28 cellular contexts compared by ENCODE assay signal in the genomic region with DNA sequence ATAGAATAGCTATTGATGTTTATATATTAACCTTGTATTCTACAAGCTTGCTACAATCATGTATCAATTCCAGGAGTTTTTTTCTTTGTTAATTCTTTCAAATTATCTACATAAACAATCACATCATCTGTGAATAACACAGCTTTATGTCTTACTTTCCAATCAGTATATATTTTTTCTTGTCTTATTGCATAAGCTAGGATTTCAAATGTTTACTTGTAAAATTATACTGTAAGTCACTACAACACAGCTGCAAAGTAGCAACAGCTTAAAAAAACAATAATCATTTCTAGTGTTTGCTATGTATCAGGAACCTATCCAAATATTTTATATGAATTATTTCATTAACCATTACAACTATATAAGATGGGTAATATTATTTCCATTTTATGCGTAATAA.
"Had no signal": no experiment of that assay in that cellular context is flagged by ENCODE, and none has a peak within 500 bp of the region (broad histone marks: within the 10 kb centered on the region; RNA-seq: fewer than 3 reads in every experiment).

No MANE protein-coding gene starts in this region.

- H3K27ac ChIP-seq: neural progenitor cell, ovary, parathyroid adenoma, psoas muscle, skin epidermis, spleen, stomach, thoracic aorta, thyroid gland, tibial nerve, upper lobe of left lung, vagina had no signal

- H3K4me2 ChIP-seq: neural progenitor cell, smooth muscle cell had no signal

- FAIRE-seq: urothelium cell line had no signal

- H2AFZ ChIP-seq: neural progenitor cell, parathyroid adenoma had no signal

- H3K9ac ChIP-seq: neural progenitor cell, parathyroid adenoma had no signal

- H3K36me3 ChIP-seq: ovary, thoracic aorta, thyroid gland, upper lobe of left lung, vagina had no signal

- H3K4me1 ChIP-seq: neural progenitor cell, parathyroid adenoma, psoas muscle, spleen, stomach, thyroid gland, tibial nerve, upper lobe of left lung, vagina had no signal

- H3K79me2 ChIP-seq: parathyroid adenoma had no signal

- H3K27me3 ChIP-seq: neural progenitor cell, ovary, spleen, stomach, thyroid gland, tibial nerve, upper lobe of left lung, vagina had no signal

- DNase-seq: naive thymus-derived CD4-positive, alpha-beta T cell; natural killer cell; occipital lobe; ovary; posterior cingulate gyrus; psoas muscle; right cardiac atrium; spleen; stimulated activated CD4-positive, alpha-beta T cell treated with anti-CD3 and anti-CD28 coated beads, Interleukin-15, amount 100 ng/mL, for 24 hours; stimulated activated CD4-positive, alpha-beta T cell treated with anti-CD3 and anti-CD28 coated beads, Interleukin-2, amount 100 ng/mL, for 24 hours; stimulated activated CD4-positive, alpha-beta T cell treated with anti-CD3 and anti-CD28 coated beads, Interleukin-2, amount 100 ng/mL, for 48 hours; stimulated activated CD4-positive, alpha-beta T cell treated with anti-CD3 and anti-CD28 coated beads, Interleukin-4, amount 100 ng/mL, for 24 hours; stimulated activated naive B cell treated with anti-CD40 and anti-IgM and Interleukin-4, amounts not matched to agents 10 μg/mL and 1 μg/mL and 100 μg/mL, for 72 hours; stimulated activated naive CD4-positive, alpha-beta T cell treated with Interleukin-2 at 50 U/mL for 16 hours; stomach; thyroid gland; trophoblast cell; upper lobe of left lung had no signal

- H3K9me3 ChIP-seq: ovary, thyroid gland, vagina had no signal

- ATAC-seq: naive thymus-derived CD4-positive, alpha-beta T cell; natural killer cell; psoas muscle; right cardiac atrium; sciatic nerve; stimulated activated effector memory CD8-positive, alpha-beta T cell treated with anti-CD3 and anti-CD28 coated beads, Interleukin-12 subunit alpha, Interleukin-12 subunit beta, amount 100 ng/mL, for 72 hours; stimulated activated naive B cell treated with anti-CD40 and anti-IgM and Interleukin-4, amounts not matched to agents 10 μg/mL and 1 μg/mL and 100 μg/mL, for 72 hours had no signal

- H3K4me3 ChIP-seq: neural progenitor cell, ovary, psoas muscle, skin epidermis, smooth muscle cell, spleen, stomach, thoracic aorta, thyroid gland, tibial nerve, upper lobe of left lung, vagina had no signal
